Comparison of ENCODE assay signal across 25 cellular contexts in genomic region chr6:87220997-87221396, GRCh38.
"Had no signal": no experiment of that assay in that cellular context is flagged by ENCODE, and none has a peak within 500 bp of the region (broad histone marks: within the 10 kb centered on the region; RNA-seq: fewer than 3 reads in every experiment).

No MANE protein-coding gene starts in this region.

- H3K4me3 Mint-ChIP-seq: activated B cell treated with CpG ODN at 0.5 μM for 24 hours; activated naive CD4-positive, alpha-beta T cell treated with anti-CD3 and anti-CD28 coated beads for 36 hours; natural killer cell; stimulated activated naive CD8-positive, alpha-beta T cell treated with anti-CD3 and anti-CD28 coated beads, Interleukin-15, amount 100 ng/mL, for 72 hours; T-helper 1 cell treated with Interleukin-12 subunit alpha and Interleukin-12 subunit beta and Interleukin-4 antibody, amounts not matched to agents 30 μg/mL and 1 μg/mL, for 36 hours had no signal

- H3K9me3 ChIP-seq: body of pancreas, colonic mucosa, esophagus muscularis mucosa, gastrocnemius medialis, left ventricle myocardium inferior, ovary, psoas muscle, right atrium auricular region, tibial artery had no signal

- H3K4me3 ChIP-seq: body of pancreas, colonic mucosa, dorsolateral prefrontal cortex, esophagus muscularis mucosa, gastrocnemius medialis, left ventricle myocardium inferior, ovary, psoas muscle, right atrium auricular region, tibial artery had no signal

- H3K27ac ChIP-seq: body of pancreas, colonic mucosa, dorsolateral prefrontal cortex, esophagus muscularis mucosa, gastrocnemius medialis, left ventricle myocardium inferior, ovary, psoas muscle, right atrium auricular region, tibial artery had no signal

- H3K27me3 Mint-ChIP-seq: activated B cell treated with CpG ODN at 0.5 μM for 24 hours; stimulated activated naive CD8-positive, alpha-beta T cell treated with anti-CD3 and anti-CD28 coated beads, Interleukin-15, amount 100 ng/mL, for 72 hours had no signal

- H3K27me3 ChIP-seq: body of pancreas, colonic mucosa, dorsolateral prefrontal cortex, esophagus muscularis mucosa, gastrocnemius medialis, ovary, right atrium auricular region, tibial artery had no signal

- H3K4me1 Mint-ChIP-seq: stimulated activated naive CD8-positive, alpha-beta T cell treated with anti-CD3 and anti-CD28 coated beads, Interleukin-15, amount 100 ng/mL, for 72 hours had no signal

- DNase-seq: activated B cell treated with CpG ODN at 0.5 μM for 24 hours; activated CD4-positive, alpha-beta T cell treated with anti-CD3 and anti-CD28 coated beads for 4 hours; activated CD4-positive, alpha-beta T cell treated with anti-CD3 and anti-CD28 coated beads, Interleukin-2, amount 50 U/mL, for 48 hours; activated naive CD4-positive, alpha-beta T cell treated with anti-CD3 and anti-CD28 coated beads for 36 hours; activated T-cell treated with anti-CD3 and anti-CD28 coated beads, Interleukin-2, amount 50 U/mL, for 48 hours; anterior cingulate cortex; body of pancreas; caudate nucleus; colonic mucosa; dorsolateral prefrontal cortex; gastrocnemius medialis; hippocampal formation; kidney glomerular epithelial cell; left ventricle myocardium inferior; mammary epithelial cell; midbrain; natural killer cell; ovary; psoas muscle; stimulated activated CD4-positive, alpha-beta T cell treated with anti-CD3 and anti-CD28 coated beads, Interleukin-4, amount 100 ng/mL, for 4 hours; stimulated activated naive CD8-positive, alpha-beta T cell treated with anti-CD3 and anti-CD28 coated beads, Interleukin-15, amount 100 ng/mL, for 72 hours; tibial artery had no signal

- ATAC-seq: body of pancreas; gastrocnemius medialis; natural killer cell; psoas muscle; stimulated activated naive CD8-positive, alpha-beta T cell treated with anti-CD3 and anti-CD28 coated beads, Interleukin-15, amount 100 ng/mL, for 72 hours had no signal

- H3K9me3 Mint-ChIP-seq: activated B cell treated with CpG ODN at 0.5 μM for 24 hours; natural killer cell; stimulated activated naive CD8-positive, alpha-beta T cell treated with anti-CD3 and anti-CD28 coated beads, Interleukin-15, amount 100 ng/mL, for 72 hours; T-helper 1 cell treated with Interleukin-12 subunit alpha and Interleukin-12 subunit beta and Interleukin-4 antibody, amounts not matched to agents 30 μg/mL and 1 μg/mL, for 36 hours had no signal

- H3K4me1 ChIP-seq: body of pancreas, colonic mucosa, esophagus muscularis mucosa, gastrocnemius medialis, psoas muscle, right atrium auricular region had no signal

- H3K27ac Mint-ChIP-seq: activated B cell treated with CpG ODN at 0.5 μM for 24 hours; activated naive CD4-positive, alpha-beta T cell treated with anti-CD3 and anti-CD28 coated beads for 36 hours; stimulated activated naive CD8-positive, alpha-beta T cell treated with anti-CD3 and anti-CD28 coated beads, Interleukin-15, amount 100 ng/mL, for 72 hours; T-helper 1 cell treated with Interleukin-12 subunit alpha and Interleukin-12 subunit beta and Interleukin-4 antibody, amounts not matched to agents 30 μg/mL and 1 μg/mL, for 36 hours had no signal

- H3K36me3 ChIP-seq: colonic mucosa, ovary had no signal
